ENCODE assay signal across 17 cellular contexts in the genomic region with DNA sequence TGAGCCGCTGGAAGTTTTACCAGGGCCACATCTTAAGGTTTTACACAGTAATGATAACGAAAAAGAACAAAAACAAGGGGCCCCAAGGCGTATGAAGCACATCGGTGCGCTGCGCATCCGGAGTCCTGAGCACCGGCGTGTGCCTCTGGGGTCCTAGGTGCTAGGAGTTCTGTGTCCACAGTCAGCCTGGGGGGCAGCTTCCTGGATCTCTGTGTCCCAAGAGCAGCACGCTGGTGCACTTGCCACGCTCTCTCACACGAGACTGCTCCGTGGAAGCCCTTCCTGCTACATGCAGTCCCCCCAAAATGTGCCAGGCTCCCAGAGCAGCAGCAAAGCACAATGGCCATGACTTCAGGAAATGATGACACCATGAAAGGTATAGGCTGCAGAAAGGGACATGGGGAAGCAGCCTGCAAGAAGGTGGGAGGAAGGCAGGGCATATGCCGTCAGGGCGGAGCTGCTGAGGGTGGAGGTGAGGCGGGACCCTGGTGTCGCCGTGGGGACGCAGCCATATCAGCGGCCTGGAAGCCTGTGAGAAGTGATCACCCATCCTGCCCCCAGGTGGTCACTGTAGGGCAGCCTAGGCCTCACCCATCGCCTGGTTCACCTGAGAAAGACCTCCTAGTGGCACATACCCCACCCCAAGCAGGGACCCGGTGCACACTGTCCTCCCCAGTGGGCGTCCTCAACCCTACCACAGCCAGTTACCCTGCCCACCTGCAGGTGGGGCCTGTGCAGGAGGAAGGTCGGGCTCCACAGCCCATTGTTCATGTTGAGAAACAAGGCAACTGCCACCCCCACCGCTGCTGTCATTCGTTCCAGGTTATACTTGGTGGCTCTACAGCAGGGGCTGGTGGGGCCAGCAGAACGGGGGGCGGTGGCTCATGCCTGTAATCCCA. TPM values are rescaled to one million over a fixed set of nuclear protein-coding genes. Genes with fewer than 3 reads are reported as not detected.
DNase-seq lines count a peak whose midpoint lies in the region; ATAC-seq and TF ChIP-seq lines count a peak whose summit lies in the region.
"Had no signal": no experiment of that assay in that cellular context is flagged by ENCODE, and none has a peak within 500 bp of the region (broad histone marks: within the 10 kb centered on the region; RNA-seq: fewer than 3 reads in every experiment).

No MANE protein-coding gene starts in this region.

- H3K27me3 ChIP-seq in MG63 (no peaks in the 10 kb centered on the region), transverse colon (no peaks in the 10 kb centered on the region)

- ATAC-seq in activated naive CD4-positive, alpha-beta T cell treated with anti-CD3 and anti-CD28 coated beads, Interleukin-2, amount 50 U/mL, for 72 hours = no peak
- ATAC-seq in stimulated activated memory B cell treated with anti-CD40 and anti-IgM and Interleukin-4, amounts not matched to agents 10 μg/mL and 1 μg/mL and 100 μg/mL, for 72 hours = no peak
- ATAC-seq in GM18873 (IDR thresholded peaks at IDR 0.05; ENCODE audit: low FRiP score, unreplicated experiment) = no peak

- intact Hi-C loops in transverse colon (cut with DNase I; ENCODE audit: low total_unique reads) = no loop called here

- peaks cover 4 to 17% of the 10 kb centered on the region in 2 donors for H3K9me3 Mint-ChIP-seq in activated naive CD4-positive, alpha-beta T cell treated with anti-CD3 and anti-CD28 coated beads, Interleukin-2, amount 50 U/mL, for 72 hours
- H3K9me3 Mint-ChIP-seq in immature natural killer cell = no peaks in the 10 kb centered on the region
- peaks cover 2% of the 10 kb centered on the region for H3K9me3 Mint-ChIP-seq in stimulated activated memory B cell treated with anti-CD40 and anti-IgM and Interleukin-4, amounts not matched to agents 10 μg/mL and 1 μg/mL and 100 μg/mL, for 72 hours
- H3K9me3 Mint-ChIP-seq in mesothelial cell of epicardium = peaks cover 10% of the 10 kb centered on the region

- no peak overlapping the region for H3K4me3 Mint-ChIP-seq in immature natural killer cell
- H3K4me3 Mint-ChIP-seq in stimulated activated memory B cell treated with anti-CD40 and anti-IgM and Interleukin-4, amounts not matched to agents 10 μg/mL and 1 μg/mL and 100 μg/mL, for 72 hours = no peak overlapping the region
- no peak overlapping the region for H3K4me3 Mint-ChIP-seq in mesothelial cell of epicardium
- H3K4me3 Mint-ChIP-seq: activated CD4-positive, alpha-beta T cell treated with anti-CD3 and anti-CD28 coated beads, Interleukin-2, amount 10 ng/mL, durations not matched to agents 24 days and 14 days; naive thymus-derived CD4-positive, alpha-beta T cell had no signal

- TF ChIP-seq POLR2A in transverse colon (IDR thresholded peaks at IDR 0.05) = no peak

- H3K9me3 ChIP-seq in MG63 (peaks cover 2% of the 10 kb centered on the region; the same call in 1 of the 2 replicates), transverse colon (no peaks in the 10 kb centered on the region)
- H3K9me3 ChIP-seq: lower lobe of right lung had no signal

- in situ Hi-C loops in transverse colon (cut with MboI; ENCODE audit: low pct_ligation_motif_present in 1 of 4, low pct_unique_long_range_greater_than_20kb in 1 of 4, low sequenced_read_pairs in 3 of 4) = no loop called here

- no peaks in the 10 kb centered on the region for H3K4me1 ChIP-seq in transverse colon
- H3K4me1 ChIP-seq: lower lobe of right lung had no signal

- 74 to 89% methylated on average over 5 to 28 of the region's 28 CpGs for WGBS in transverse colon (ENCODE audit: low coverage in 1 of 2), 2 donors

- DNase-seq in activated naive CD4-positive, alpha-beta T cell treated with anti-CD3 and anti-CD28 coated beads, Interleukin-2, amount 50 U/mL, for 72 hours (ENCODE audit: low spot score in 2 of 2) = peak in 1 of 2 donors; percentile 39
- no peak for DNase-seq in activated naive CD4-positive, alpha-beta T cell treated with anti-CD3 and anti-CD28 coated beads, Interleukin-2, amount 50 U/mL, for 16 hours
- DNase-seq in MG63 = peak; percentile 10
- no peak for DNase-seq in immature natural killer cell
- no peak for DNase-seq in mesothelial cell of epicardium (ENCODE audit: low spot score in 2 of 2, unreplicated experiment in 2 of 2)
- no peak for DNase-seq in transverse colon
- DNase-seq: activated CD4-positive, alpha-beta T cell treated with anti-CD3 and anti-CD28 coated beads, Interleukin-2, amount 10 ng/mL, durations not matched to agents 24 days and 14 days; foreskin melanocyte; lower lobe of right lung; NCI-H2081 treated with DMSO at 0.1 percent for 48 hours; T1000 had no signal

- no peak overlapping the region for H3K27ac ChIP-seq in transverse colon
- H3K27ac ChIP-seq: lower lobe of right lung had no signal

- no peak overlapping the region for H3K4me3 ChIP-seq in MG63
- H3K4me3 ChIP-seq in transverse colon = no peak overlapping the region
- H3K4me3 ChIP-seq: lower lobe of right lung had no signal

- H3K36me3 Mint-ChIP-seq in activated naive CD4-positive, alpha-beta T cell treated with anti-CD3 and anti-CD28 coated beads, Interleukin-2, amount 50 U/mL, for 72 hours = peaks cover 22 to 32% of the 10 kb centered on the region in 2 donors
- H3K36me3 Mint-ChIP-seq in immature natural killer cell (peaks cover 15 to 42% (median 21%) of the 10 kb centered on the region in 3 donors), mesothelial cell of epicardium (peaks cover 36% of the 10 kb centered on the region)
- peaks cover 77% of the 10 kb centered on the region for H3K36me3 Mint-ChIP-seq in stimulated activated memory B cell treated with anti-CD40 and anti-IgM and Interleukin-4, amounts not matched to agents 10 μg/mL and 1 μg/mL and 100 μg/mL, for 72 hours

- no peak for TF ChIP-seq EP300 in transverse colon (IDR thresholded peaks at IDR 0.05; ENCODE audit: low read depth)

- peak overlapping the region; percentile 22 to 59 for H3K27ac Mint-ChIP-seq in activated naive CD4-positive, alpha-beta T cell treated with anti-CD3 and anti-CD28 coated beads, Interleukin-2, amount 50 U/mL, for 72 hours
- H3K27ac Mint-ChIP-seq in immature natural killer cell (peak overlapping the region in 4 of 6 donors; percentile 71 to 80 (median 76)), mesothelial cell of epicardium (no peak overlapping the region)
- peak overlapping the region; percentile 69 for H3K27ac Mint-ChIP-seq in stimulated activated memory B cell treated with anti-CD40 and anti-IgM and Interleukin-4, amounts not matched to agents 10 μg/mL and 1 μg/mL and 100 μg/mL, for 72 hours
- H3K27ac Mint-ChIP-seq: activated CD4-positive, alpha-beta T cell treated with anti-CD3 and anti-CD28 coated beads, Interleukin-2, amount 10 ng/mL, durations not matched to agents 24 days and 14 days had no signal

- H3K27me3 Mint-ChIP-seq in immature natural killer cell (ENCODE audit: low read depth in 3 of 3) = peaks cover 44 to 55% (median 53%) of the 10 kb centered on the region in 3 donors
- H3K27me3 Mint-ChIP-seq in stimulated activated memory B cell treated with anti-CD40 and anti-IgM and Interleukin-4, amounts not matched to agents 10 μg/mL and 1 μg/mL and 100 μg/mL, for 72 hours = no peaks in the 10 kb centered on the region
- H3K27me3 Mint-ChIP-seq in mesothelial cell of epicardium (ENCODE audit: low read depth) = no peaks in the 10 kb centered on the region
- H3K27me3 Mint-ChIP-seq: activated CD4-positive, alpha-beta T cell treated with anti-CD3 and anti-CD28 coated beads, Interleukin-2, amount 10 ng/mL, durations not matched to agents 24 days and 14 days; naive thymus-derived CD4-positive, alpha-beta T cell had no signal

- H3K4me1 Mint-ChIP-seq in immature natural killer cell (peaks cover 8 to 9% of the 10 kb centered on the region in 2 donors), mesothelial cell of epicardium (no peaks in the 10 kb centered on the region)
- peaks cover 18% of the 10 kb centered on the region for H3K4me1 Mint-ChIP-seq in stimulated activated memory B cell treated with anti-CD40 and anti-IgM and Interleukin-4, amounts not matched to agents 10 μg/mL and 1 μg/mL and 100 μg/mL, for 72 hours
- H3K4me1 Mint-ChIP-seq: activated CD4-positive, alpha-beta T cell treated with anti-CD3 and anti-CD28 coated beads, Interleukin-2, amount 10 ng/mL, durations not matched to agents 24 days and 14 days had no signal

- H3K36me3 ChIP-seq in MG63 = peaks cover 96% of the 10 kb centered on the region
- H3K36me3 ChIP-seq in transverse colon = no peaks in the 10 kb centered on the region

- TF ChIP-seq CTCF in mesothelial cell of epicardium (IDR thresholded peaks at IDR 0.05; ENCODE audit: unreplicated experiment) = no peak
- no peak for TF ChIP-seq CTCF in transverse colon (IDR thresholded peaks at IDR 0.05)

RNA-seq across cellular contexts. Expression of a gene that starts 23.6 kb away (rescaled TPM):
- not detected for total RNA-seq in activated naive CD4-positive, alpha-beta T cell treated with anti-CD3 and anti-CD28 coated beads, Interleukin-2, amount 50 U/mL, for 72 hours
- not detected in 2 replicates for total RNA-seq in MG63 (2014; rRNA removed; shearing (Covaris generic); ENCODE audit: low replicate concordance)
- not detected for polyA plus RNA-seq in immature natural killer cell
- total RNA-seq in mesothelial cell of epicardium = 0.04 to 0.07 TPM in 2 of 3 replicates, not detected in the other
- not detected for total RNA-seq in transverse colon
- total RNA-seq: activated CD4-positive, alpha-beta T cell treated with anti-CD3 and anti-CD28 coated beads, Interleukin-2, amount 10 ng/mL, durations not matched to agents 24 days and 14 days; pulmonary artery endothelial cell; SK-MEL-5 had no signal
- polyA plus RNA-seq: AG04450; naive thymus-derived CD4-positive, alpha-beta T cell had no signal

RNA-seq across cellular contexts. Expression of a gene that starts 54.9 kb away (rescaled TPM):
- 10 to 100 TPM; 29.2 to 37.6 TPM for total RNA-seq in activated naive CD4-positive, alpha-beta T cell treated with anti-CD3 and anti-CD28 coated beads, Interleukin-2, amount 50 U/mL, for 72 hours
- 130 and 166 TPM in 2 replicates for total RNA-seq in MG63 (2014; rRNA removed; shearing (Covaris generic); ENCODE audit: low replicate concordance)
- polyA plus RNA-seq in immature natural killer cell = 100 to 1,000 TPM; 107 to 255 (median 144) TPM
- 73.9 to 76.8 TPM (median 74.8 TPM) in 3 replicates for total RNA-seq in mesothelial cell of epicardium
- total RNA-seq in transverse colon = 10 to 100 TPM in 3 of 4 donors, 1 to 10 TPM in 1; 10.0 to 50.5 (median 21.0) TPM
